Comparison of ENCODE assay signal across 10 cellular contexts in genomic region chr2:225042800-225043167, GRCh38. TPM values are rescaled to one million over a fixed set of nuclear protein-coding genes. Genes with fewer than 3 reads are reported as not detected.
A peak's percentile ranks its signal among the peaks of the same experiment; 100 is the strongest.
DNase-seq lines count a peak whose midpoint lies in the region; ATAC-seq, FAIRE-seq and TF ChIP-seq lines count a peak whose summit lies in the region.
"Had no signal": no experiment of that assay in that cellular context is flagged by ENCODE, and none has a peak within 500 bp of the region (broad histone marks: within the 10 kb centered on the region; RNA-seq: fewer than 3 reads in every experiment).

No MANE protein-coding gene starts in this region.

- peak; percentile 21 for FAIRE-seq in GM19239 (lab: Jason Lieb, UNC)

- no peak for TF ChIP-seq EP300 in gastroesophageal sphincter (IDR thresholded peaks at IDR 0.05)

- no peaks in the 10 kb centered on the region for H3F3A ChIP-seq in smooth muscle cell (ENCODE audit: low read depth)

- no peak for TF ChIP-seq CTCF in WI38 (IDR thresholded peaks at IDR 0.05; ENCODE audit: low read depth, low read length)
- TF ChIP-seq CTCF in gastroesophageal sphincter (IDR thresholded peaks at IDR 0.05) = no peak
- no peak for TF ChIP-seq CTCF in smooth muscle cell (IDR thresholded peaks at IDR 0.05; ENCODE audit: borderline replicate concordance, insufficient read depth, poor library complexity, severe bottlenecking)

- H3K4me2 ChIP-seq in smooth muscle cell = peak overlapping the region; percentile 88

- H3K9me3 ChIP-seq in gastroesophageal sphincter = no peaks in the 10 kb centered on the region
- H3K9me3 ChIP-seq in smooth muscle cell (replicated peaks; ENCODE audit: low read depth) = no peaks in the 10 kb centered on the region

- no peak overlapping the region for H3K9ac ChIP-seq in smooth muscle cell (ENCODE audit: low read depth)
- H3K9ac ChIP-seq: parathyroid adenoma had no signal

- no peaks in the 10 kb centered on the region for H3K79me2 ChIP-seq in smooth muscle cell (ENCODE audit: low read depth)
- H3K79me2 ChIP-seq: parathyroid adenoma had no signal

- H3K27ac ChIP-seq in gastroesophageal sphincter = no peak overlapping the region
- no peak overlapping the region for H3K27ac ChIP-seq in smooth muscle cell (ENCODE audit: low read depth)
- H3K27ac ChIP-seq: parathyroid adenoma had no signal

- H3K4me3 ChIP-seq in WI38 (ENCODE audit: low read depth, low read length) = peak overlapping the region; percentile 75
- peak overlapping the region; percentile 39 to 60 for H3K4me3 ChIP-seq in gastroesophageal sphincter
- peak overlapping the region; percentile 54 for H3K4me3 ChIP-seq in smooth muscle cell

- H3K36me3 ChIP-seq in gastroesophageal sphincter (no peaks in the 10 kb centered on the region), smooth muscle cell (ENCODE audit: low read depth) (no peaks in the 10 kb centered on the region)

- no peak for ATAC-seq in gastroesophageal sphincter

- H3K27me3 ChIP-seq in gastroesophageal sphincter (peaks cover 44% of the 10 kb centered on the region), smooth muscle cell (ENCODE audit: low read depth) (peaks cover 89% of the 10 kb centered on the region)

- 35 to 50% methylated on average over 2 of the region's 13 CpGs for WGBS in gastroesophageal sphincter (ENCODE audit: low coverage in 1 of 2), 2 donors
- whole genome bisulfite sequencing in smooth muscle cell (ENCODE audit: low lambda C conversion rate) = 32% methylated on average over 13 of the region's 13 CpGs

- no peaks in the 10 kb centered on the region for H4K20me1 ChIP-seq in smooth muscle cell (ENCODE audit: low read depth)

- H3K4me1 ChIP-seq in gastroesophageal sphincter = peaks cover 0 to 25% (median 5%) of the 10 kb centered on the region in 3 donors
- no peaks in the 10 kb centered on the region for H3K4me1 ChIP-seq in smooth muscle cell (ENCODE audit: low read depth)
- H3K4me1 ChIP-seq: parathyroid adenoma had no signal

- no peak for DNase-seq in GM19239 (ENCODE audit: insufficient read length, low spot score)
- DNase-seq in smooth muscle cell (lab: John Stamatoyannopoulos, UW; ENCODE audit: unreplicated experiment) = no peak
- DNase-seq in NCI-H1436 treated with DMSO at 0.1 percent for 48 hours (lab: John Stamatoyannopoulos, UW) = no peak
- DNase-seq in NCI-H510A (lab: John Stamatoyannopoulos, UW) = no peak
- no peak for DNase-seq in NCI-H1694 (lab: John Stamatoyannopoulos, UW)
- DNase-seq in SHP77 treated with DMSO at 0.1 percent for 48 hours (lab: John Stamatoyannopoulos, UW) = no peak
- DNase-seq: NCI-H187 treated with DMSO at 0.1 percent for 48 hours had no signal

- no peak for TF ChIP-seq POLR2A in gastroesophageal sphincter (IDR thresholded peaks at IDR 0.05)

- H2AFZ ChIP-seq in smooth muscle cell (ENCODE audit: low read depth) = no peak overlapping the region
- H2AFZ ChIP-seq: parathyroid adenoma had no signal

RNA-seq across cellular contexts. Expression of gene DOCK10, which starts 0.5 kb away (rescaled TPM):
- 10 to 100 TPM in 2 of 4 donors, 1 to 10 TPM in 2; 3.6 to 12.6 (median 7.3) TPM for total RNA-seq in gastroesophageal sphincter
- total RNA-seq in smooth muscle cell = 0.04 TPM in 2 replicates
- not detected in 2 replicates for polyA plus RNA-seq in smooth muscle cell
